ENCODE assay signal across 8 cellular contexts in genomic region chr6:132814716-132815570, GRCh38. TPM values are rescaled to one million over a fixed set of nuclear protein-coding genes. Genes with fewer than 3 reads are reported as not detected.
DNase-seq lines count a peak whose midpoint lies in the region; ATAC-seq, FAIRE-seq and TF ChIP-seq lines count a peak whose summit lies in the region.

No MANE protein-coding gene starts in this region.

- TF ChIP-seq CTCF in A673 (conservative IDR thresholded peaks at IDR 0.05; ENCODE audit: low read depth, low read length): no peak

- peaks cover 50% of the 10 kb centered on the region for H3K36me3 ChIP-seq in A673 (ENCODE audit: insufficient read depth, low read length, poor library complexity, severe bottlenecking)
- H3K36me3 ChIP-seq in small intestine (ENCODE audit: control insufficient read depth in 2 of 2, insufficient read depth in 2 of 2, low read length in 2 of 2): peaks cover 17 to 20% of the 10 kb centered on the region in 2 donors

- WGBS in small intestine, 3 donors: 0 to 1% (median 0%) methylated on average over 27 of the region's 27 CpGs

- peaks cover 6% of the 10 kb centered on the region for H3K27me3 Mint-ChIP-seq in activated T-helper 1 cell treated with anti-CD3 and anti-CD28 coated beads, Interleukin-12 subunit alpha, Interleukin-12 subunit beta, Interleukin-2, Interleukin-4 antibody, amounts not matched to agents 30 ng/mL and 10 ng/mL and 1 ng/mL, durations not matched to agents 14 hours and 24 hours and 36 hours (ENCODE audit: insufficient read depth)

- BruUV-seq in A673 (replicated peaks; lab: Mats Ljungman, UMichigan): TSS peak; percentile 69

- peak overlapping the region; percentile 93 for H3K27ac ChIP-seq in A673 (ENCODE audit: low read depth, low read length, poor library complexity, severe bottlenecking)
- H3K27ac ChIP-seq in small intestine (ENCODE audit: low read depth in 1 of 2, low read length in 1 of 2): peak overlapping the region; percentile 44 to 75

- no peaks in the 10 kb centered on the region for H3K9me3 Mint-ChIP-seq in activated T-helper 1 cell treated with anti-CD3 and anti-CD28 coated beads, Interleukin-12 subunit alpha, Interleukin-12 subunit beta, Interleukin-2, Interleukin-4 antibody, amounts not matched to agents 30 ng/mL and 10 ng/mL and 1 ng/mL, durations not matched to agents 14 hours and 24 hours and 36 hours

- CTCF ChIA-PET in A673 (lab: Charles Lee): no interaction called here

- intact Hi-C loops in A673 (cut with micrococcal nuclease; ENCODE audit: unreplicated experiment) (no loop called here), left cardiac atrium (cut with DNase I) (no loop called here)
- intact Hi-C loops in activated T-helper 1 cell treated with anti-CD3 and anti-CD28 coated beads, Interleukin-12 subunit alpha, Interleukin-12 subunit beta, Interleukin-2, Interleukin-4 antibody, amounts not matched to agents 30 ng/mL and 10 ng/mL and 1 ng/mL, durations not matched to agents 14 hours and 24 hours and 36 hours (cut with micrococcal nuclease): loop anchor here (1.0 to 5.0 kb wide), 8 partner anchors 8 to 1186 kb away; partner anchors contain the start of genes MED23, STX7 and TBPL1

- peaks cover 56% of the 10 kb centered on the region for H3K4me1 Mint-ChIP-seq in activated T-helper 1 cell treated with anti-CD3 and anti-CD28 coated beads, Interleukin-12 subunit alpha, Interleukin-12 subunit beta, Interleukin-2, Interleukin-4 antibody, amounts not matched to agents 30 ng/mL and 10 ng/mL and 1 ng/mL, durations not matched to agents 14 hours and 24 hours and 36 hours (ENCODE audit: low read depth)

- FAIRE-seq in small intestine (lab: Jason Lieb, UNC): no peak

- H3K4me3 ChIP-seq in A673 (ENCODE audit: low read depth, low read length, poor library complexity, severe bottlenecking) (peak overlapping the region; percentile 81), small intestine (ENCODE audit: low read depth in 1 of 2, low read length in 2 of 2) (peak overlapping the region; percentile 77 to 99)

- H3K9me3 ChIP-seq in A673 (ENCODE audit: low read depth, low read length, poor library complexity, severe bottlenecking): no peaks in the 10 kb centered on the region
- no peaks in the 10 kb centered on the region for H3K9me3 ChIP-seq in small intestine (ENCODE audit: control insufficient read depth, low read depth)

- POLR2A ChIA-PET in A673 (lab: Charles Lee; ENCODE audit: low non-redundant PET): interaction anchor here (0.7 kb wide), 1 partner anchor 337 kb away, joined by 3 read pairs; no protein-coding TSS in a partner anchor

- H3K27ac Mint-ChIP-seq in activated T-helper 1 cell treated with anti-CD3 and anti-CD28 coated beads, Interleukin-12 subunit alpha, Interleukin-12 subunit beta, Interleukin-2, Interleukin-4 antibody, amounts not matched to agents 30 ng/mL and 10 ng/mL and 1 ng/mL, durations not matched to agents 14 hours and 24 hours and 36 hours: peak overlapping the region; percentile 90

- no peaks in the 10 kb centered on the region for H3K27me3 ChIP-seq in A673 (replicated peaks; ENCODE audit: insufficient read depth, low read depth, low read length, poor library complexity)
- H3K27me3 ChIP-seq in small intestine (ENCODE audit: control insufficient read depth in 2 of 2, insufficient read depth in 2 of 2, low read length in 2 of 2): no peaks in the 10 kb centered on the region

- peak; percentile 35 for DNase-seq in A673 (ENCODE audit: low spot score)
- no peak for DNase-seq in activated T-helper 1 cell treated with anti-CD3 and anti-CD28 coated beads, Interleukin-12 subunit alpha, Interleukin-12 subunit beta, Interleukin-2, Interleukin-4 antibody, amounts not matched to agents 30 ng/mL and 10 ng/mL and 1 ng/mL, durations not matched to agents 14 hours and 24 hours and 36 hours (ENCODE audit: low spot score)
- DNase-seq in left cardiac atrium: no peak
- no peak for DNase-seq in small intestine
- DNase-seq in COLO829 (ENCODE audit: low spot score): no peak
- DNase-seq in AG20443 (ENCODE audit: low spot score): no peak

- H3K36me3 Mint-ChIP-seq in activated T-helper 1 cell treated with anti-CD3 and anti-CD28 coated beads, Interleukin-12 subunit alpha, Interleukin-12 subunit beta, Interleukin-2, Interleukin-4 antibody, amounts not matched to agents 30 ng/mL and 10 ng/mL and 1 ng/mL, durations not matched to agents 14 hours and 24 hours and 36 hours (ENCODE audit: low read depth): peaks cover 56% of the 10 kb centered on the region

- H3K4me3 Mint-ChIP-seq in activated T-helper 1 cell treated with anti-CD3 and anti-CD28 coated beads, Interleukin-12 subunit alpha, Interleukin-12 subunit beta, Interleukin-2, Interleukin-4 antibody, amounts not matched to agents 30 ng/mL and 10 ng/mL and 1 ng/mL, durations not matched to agents 14 hours and 24 hours and 36 hours: peak overlapping the region; percentile 89

- H3K4me1 ChIP-seq in A673 (ENCODE audit: insufficient read depth, low read length, poor library complexity, severe bottlenecking): peaks cover 16% of the 10 kb centered on the region
- peaks cover 4 to 10% of the 10 kb centered on the region in 2 donors for H3K4me1 ChIP-seq in small intestine (ENCODE audit: control insufficient read depth in 2 of 2, insufficient read depth in 1 of 2, low read depth in 1 of 2, low read length in 1 of 2)

- ATAC-seq in GM19328 (IDR thresholded peaks at IDR 0.05; ENCODE audit: unreplicated experiment) (peak; percentile 2), HG03520 (IDR thresholded peaks at IDR 0.05; ENCODE audit: unreplicated experiment) (peak; percentile 11), left cardiac atrium (peak; percentile 2 to 18)

RNA-seq across cellular contexts. Expression of gene RPS12, which starts 0.6 kb away (rescaled TPM):
- total RNA-seq in A673 (2021) (913 and 995 TPM in 2 replicates), left cardiac atrium (100 to 1,000 TPM; 647 to 723 TPM)
- 1,027 and 1,074 TPM in 2 replicates for total RNA-seq in activated T-helper 1 cell treated with anti-CD3 and anti-CD28 coated beads, Interleukin-12 subunit alpha, Interleukin-12 subunit beta, Interleukin-2, Interleukin-4 antibody, amounts not matched to agents 30 ng/mL and 10 ng/mL and 1 ng/mL, durations not matched to agents 14 hours and 24 hours and 36 hours
- 1,000 to 10,000 TPM; 1,501 to 3,927 (median 2,948) TPM for polyA plus RNA-seq in small intestine

RNA-seq across cellular contexts. Expression of gene SLC18B1, which starts 16.5 kb away (rescaled TPM):
- total RNA-seq in A673 (2021): 24.4 and 25.2 TPM in 2 replicates
- total RNA-seq in activated T-helper 1 cell treated with anti-CD3 and anti-CD28 coated beads, Interleukin-12 subunit alpha, Interleukin-12 subunit beta, Interleukin-2, Interleukin-4 antibody, amounts not matched to agents 30 ng/mL and 10 ng/mL and 1 ng/mL, durations not matched to agents 14 hours and 24 hours and 36 hours: 3.4 and 3.7 TPM in 2 replicates
- 1 to 10 TPM; 5.4 to 5.9 TPM for total RNA-seq in left cardiac atrium
- polyA plus RNA-seq in small intestine: 10 to 100 TPM in 2 of 3 donors, 1 to 10 TPM in 1; 6.2 to 16.2 (median 13.9) TPM

RNA-seq across cellular contexts. Expression of gene VNN2, which starts 57.2 kb away (rescaled TPM):
- total RNA-seq in A673 (2021) (not detected in 2 replicates), left cardiac atrium (1 to 10 TPM; 3.8 to 4.1 TPM)
- total RNA-seq in activated T-helper 1 cell treated with anti-CD3 and anti-CD28 coated beads, Interleukin-12 subunit alpha, Interleukin-12 subunit beta, Interleukin-2, Interleukin-4 antibody, amounts not matched to agents 30 ng/mL and 10 ng/mL and 1 ng/mL, durations not matched to agents 14 hours and 24 hours and 36 hours: 2.5 and 2.7 TPM in 2 replicates
- 1 to 10 TPM in 2 of 3 donors, not detected in 1; 1.1 TPM for polyA plus RNA-seq in small intestine
